9 cellular contexts compared by ENCODE assay signal in the genomic region with DNA sequence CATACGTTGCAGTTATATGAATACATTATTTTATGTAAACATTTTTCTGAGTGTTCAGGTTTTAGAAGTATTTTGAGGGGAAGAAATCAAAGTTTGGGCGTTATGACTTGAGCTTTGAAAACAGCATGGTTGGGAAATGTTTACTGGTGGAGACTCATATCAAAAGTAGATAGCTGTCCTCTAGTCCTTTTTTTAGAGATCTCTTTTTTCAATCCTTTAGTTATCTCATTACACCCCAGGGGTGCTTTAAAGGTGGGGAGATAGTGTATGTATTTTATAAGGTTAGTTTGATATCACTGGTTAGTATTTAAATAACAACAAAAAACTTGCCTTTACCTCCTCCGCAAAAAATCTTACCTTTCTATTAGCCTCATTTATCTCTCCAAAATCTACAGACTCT. TPM values are rescaled to one million over a fixed set of nuclear protein-coding genes. Genes with fewer than 3 reads are reported as not detected.
DNase-seq lines count a peak whose midpoint lies in the region; ATAC-seq, FAIRE-seq and TF ChIP-seq lines count a peak whose summit lies in the region.
"Had no signal": no experiment of that assay in that cellular context is flagged by ENCODE, and none has a peak within 500 bp of the region (broad histone marks: within the 10 kb centered on the region; RNA-seq: fewer than 3 reads in every experiment).

No MANE protein-coding gene starts in this region.

- H3K36me3 Mint-ChIP-seq in Calu3 (ENCODE audit: insufficient read depth, unreplicated experiment): peaks cover 20% of the 10 kb centered on the region

- no peak overlapping the region for H2BK15ac ChIP-seq in H1 (ENCODE audit: low read length)

- no peak overlapping the region for H4K8ac ChIP-seq in H1 (ENCODE audit: extremely low read depth, insufficient read depth, low read length)
- no peak overlapping the region for H4K8ac ChIP-seq in trophoblast cell (ENCODE audit: low read depth, low read length)

- H3K4me3 Mint-ChIP-seq in Calu3 (ENCODE audit: low read depth, unreplicated experiment): peak overlapping the region; percentile 92

- no peak for DNase-seq in Calu3
- DNase-seq in H1 (ENCODE audit: low read depth in 1 of 2, low spot score in 2 of 2): no peak
- DNase-seq in trophoblast cell: no peak
- DNase-seq in NCI-H1105 (lab: John Stamatoyannopoulos, UW): no peak
- DNase-seq in posterior cingulate gyrus: no peak
- DNase-seq in testis: no peak
- DNase-seq: thyroid gland had no signal

- H3K27me3 Mint-ChIP-seq in Calu3 (ENCODE audit: unreplicated experiment): no peaks in the 10 kb centered on the region

- H4K5ac ChIP-seq in H1 (ENCODE audit: insufficient read length, low read depth, low read length): no peak overlapping the region

- H3K4me3 ChIP-seq in OCI-LY1 (ENCODE audit: low read depth, low read length, poor library complexity, severe bottlenecking) (peak overlapping the region; percentile 84), H1 (ENCODE audit: extremely low read depth in 1 of 4, insufficient read depth in 2 of 4, low read depth in 3 of 4, low read length in 4 of 4) (peak overlapping the region; percentile 30 to 99 (median 78); a peak in 7 of 8 replicates), trophoblast cell (ENCODE audit: low read depth, low read length) (no peak overlapping the region), testis (no peak overlapping the region)

- peaks cover 49% of the 10 kb centered on the region for H3K36me3 ChIP-seq in OCI-LY1 (ENCODE audit: insufficient read depth, low read length)
- H3K36me3 ChIP-seq in H1 (ENCODE audit: control insufficient read depth in 2 of 4, insufficient read depth in 4 of 4, low read length in 3 of 4): peaks cover 0 to 22% (median 0%) of the 10 kb centered on the region in 4 experiments; a peak in 1 of 8 replicates
- H3K36me3 ChIP-seq in trophoblast cell (ENCODE audit: control insufficient read depth in 1 of 2, insufficient read depth in 2 of 2, low read length in 2 of 2): no peaks in the 10 kb centered on the region
- H3K36me3 ChIP-seq in testis (ENCODE audit: low read depth, missing control alignments): no peaks in the 10 kb centered on the region
- H3K36me3 ChIP-seq: thyroid gland had no signal

- H4K20me1 ChIP-seq in OCI-LY1 (ENCODE audit: insufficient read depth, low read length): peaks cover 7% of the 10 kb centered on the region; the same call in 1 of the 2 replicates
- peaks cover 0 to 4% of the 10 kb centered on the region in 2 experiments for H4K20me1 ChIP-seq in H1 (replicated peaks in 1 of 2; ENCODE audit: control insufficient read depth in 1 of 2, insufficient read depth in 2 of 2, low read length in 2 of 2)

- H3K79me2 ChIP-seq in OCI-LY1 (ENCODE audit: insufficient read depth, low read length) (peaks cover 70% of the 10 kb centered on the region), H1 (ENCODE audit: control insufficient read depth in 1 of 2, insufficient read depth in 2 of 2, low read length in 2 of 2) (peaks cover 33 to 72% of the 10 kb centered on the region in 2 experiments; a peak in 3 of 4 replicates), trophoblast cell (ENCODE audit: control insufficient read depth, insufficient read depth, low read length, poor library complexity) (peaks cover 8% of the 10 kb centered on the region)

- ATAC-seq in GM21447 (IDR thresholded peaks at IDR 0.05; ENCODE audit: unreplicated experiment): no peak

- peak overlapping the region; percentile 80 for H3K4me2 ChIP-seq in OCI-LY1 (ENCODE audit: low read length)
- H3K4me2 ChIP-seq in H1 (ENCODE audit: insufficient read depth in 1 of 2, low read depth in 2 of 2, low read length in 2 of 2): peak overlapping the region; percentile 73 to 78
- H3K4me2 ChIP-seq in trophoblast cell (ENCODE audit: low read length): peak overlapping the region; percentile 66

- CTCF ChIA-PET in Calu3 (lab: Charles Lee): no interaction called here
- CTCF ChIA-PET in H1 (lab: Charles Lee; ENCODE audit: partially characterized antibody): interaction anchor here (1.0 to 2.0 kb wide), 4 partner anchors 17 to 249 kb away, joined by 3 to 4 read pairs (median 4); partner anchors contain the start of gene ELAPOR2

- H2AK5ac ChIP-seq in H1 (ENCODE audit: low read depth, low read length): no peak overlapping the region
- H2AK5ac ChIP-seq in trophoblast cell (ENCODE audit: low read length): no peak overlapping the region

- H3K9me3 ChIP-seq in OCI-LY1 (ENCODE audit: low read length): no peaks in the 10 kb centered on the region
- no peaks in the 10 kb centered on the region for H3K9me3 ChIP-seq in H1 (ENCODE audit: insufficient read depth in 2 of 2, low read depth in 1 of 2, low read length in 1 of 2)
- no peaks in the 10 kb centered on the region for H3K9me3 ChIP-seq in trophoblast cell (ENCODE audit: insufficient read depth, low read depth, low read length)
- no peaks in the 10 kb centered on the region for H3K9me3 ChIP-seq in testis
- H3K9me3 ChIP-seq: thyroid gland had no signal

- no peak overlapping the region for H3K4ac ChIP-seq in H1 (replicated peaks; ENCODE audit: insufficient read length, low read depth, low read length)
- H3K4ac ChIP-seq in trophoblast cell (ENCODE audit: low read depth, low read length): no peak overlapping the region

- TF ChIP-seq POLR2A in H1 (IDR thresholded peaks at IDR 0.05; ENCODE audit: control extremely low read depth in 1 of 2, low read depth in 2 of 2, low read length in 2 of 2) (no peak), testis (IDR thresholded peaks at IDR 0.05) (no peak)

- H3K27me3 ChIP-seq in OCI-LY1 (ENCODE audit: insufficient read depth, low read length) (no peaks in the 10 kb centered on the region), H1 (replicated peaks in 1 of 4; ENCODE audit: control insufficient read depth in 3 of 4, extremely low read depth in 1 of 4, insufficient read depth in 3 of 4, low read length in 3 of 4) (no peaks in the 10 kb centered on the region), trophoblast cell (ENCODE audit: insufficient read depth, low read length) (no peaks in the 10 kb centered on the region), testis (no peaks in the 10 kb centered on the region)
- H3K27me3 ChIP-seq: thyroid gland had no signal

- H3K18ac ChIP-seq in H1 (ENCODE audit: extremely low read depth, low read length) (no peak overlapping the region), trophoblast cell (ENCODE audit: low read length) (no peak overlapping the region)

- peak overlapping the region; percentile 18 for H3K27ac ChIP-seq in OCI-LY1 (ENCODE audit: low read depth, low read length, poor library complexity, severe bottlenecking)
- H3K27ac ChIP-seq in H1 (ENCODE audit: low read depth, low read length): no peak overlapping the region
- no peak overlapping the region for H3K27ac ChIP-seq in trophoblast cell (ENCODE audit: low read depth, low read length)
- no peak overlapping the region for H3K27ac ChIP-seq in testis

- H2AFZ ChIP-seq in OCI-LY1 (ENCODE audit: low read length) (no peak overlapping the region), H1 (ENCODE audit: low read length) (no peak overlapping the region), trophoblast cell (ENCODE audit: insufficient read depth, low read length, poor library complexity) (no peak overlapping the region)

- no peak overlapping the region for H3K56ac ChIP-seq in H1 (replicated peaks; ENCODE audit: insufficient read length, low read depth, low read length)

- peak overlapping the region; percentile 60 for H3K27ac Mint-ChIP-seq in Calu3 (ENCODE audit: unreplicated experiment)

- H3K4me1 ChIP-seq in OCI-LY1 (ENCODE audit: insufficient read depth, low read length, severe bottlenecking): peaks cover 72% of the 10 kb centered on the region
- H3K4me1 ChIP-seq in H1 (replicated peaks in 1 of 4; ENCODE audit: control insufficient read depth in 3 of 4, insufficient read depth in 4 of 4, low read length in 3 of 4): peaks cover 0 to 3% (median 0%) of the 10 kb centered on the region in 4 experiments; a peak in 2 of 7 replicates
- no peaks in the 10 kb centered on the region for H3K4me1 ChIP-seq in trophoblast cell (ENCODE audit: control insufficient read depth in 1 of 2, insufficient read depth in 2 of 2, low read length in 2 of 2)
- H3K4me1 ChIP-seq in testis: peaks cover 17% of the 10 kb centered on the region

- 0 out of 2 replicates have a peak, but pooled peaks cover 2% of the 10 kb centered on the region for H3K23me2 ChIP-seq in H1 (ENCODE audit: low read depth, low read length)

- H2BK20ac ChIP-seq in H1 (ENCODE audit: low read length): no peak overlapping the region

- intact Hi-C loops in Calu3 (cut with micrococcal nuclease; ENCODE audit: unreplicated experiment) (loop anchor here (5.0 to 10.0 kb wide), 2 partner anchors 83 to 310 kb away; no protein-coding TSS in a partner anchor), posterior cingulate gyrus (cut with DNase I) (loop anchor here (5.0 to 10.0 kb wide), 2 partner anchors 63 to 190 kb away; partner anchors contain the start of genes CROT and TMEM243), testis (cut with DNase I; ENCODE audit: low total_unique reads) (no loop called here)

- H3K4me1 Mint-ChIP-seq in Calu3 (ENCODE audit: low read depth, unreplicated experiment): no peaks in the 10 kb centered on the region

- no peak overlapping the region for H4K91ac ChIP-seq in H1 (replicated peaks; ENCODE audit: insufficient read length, low read length)
- H4K91ac ChIP-seq in trophoblast cell (ENCODE audit: low read depth, low read length): no peak overlapping the region

- 57 to 100% methylated on average over 1 to 3 of the region's 3 CpGs for WGBS in H1 (ENCODE audit: extremely low coverage in 1 of 2, insufficient coverage in 1 of 2, insufficient read length in 1 of 2, insufficient replicate concordance in 2 of 2, low coverage in 1 of 2, low lambda C conversion rate in 2 of 2, missing lambda C conversion rate in 1 of 2), 2 experiments
- 100% methylated on average over 1 of the region's 3 CpGs for WGBS in trophoblast cell (ENCODE audit: extremely low coverage, insufficient coverage, insufficient read length)
- 33% methylated on average over 3 of the region's 3 CpGs for WGBS in testis, 2 donors

- H3K9me2 ChIP-seq in OCI-LY1 (ENCODE audit: low read depth, low read length): no peaks in the 10 kb centered on the region

- BruUV-seq in Calu3 (replicated peaks; lab: Mats Ljungman, UMichigan): no TSS peak

- no peak for TF ChIP-seq EP300 in H1 (IDR thresholded peaks at IDR 0.05; ENCODE audit: borderline replicate concordance in 1 of 2, low read depth in 2 of 2, low read length in 2 of 2)

- H3K9me3 Mint-ChIP-seq in Calu3 (ENCODE audit: low read depth, unreplicated experiment): no peaks in the 10 kb centered on the region

- no peak overlapping the region for H4K12ac ChIP-seq in trophoblast cell (ENCODE audit: low read depth, low read length)

- no peak for FAIRE-seq in H1 (lab: Jason Lieb, UNC)

- H2BK120ac ChIP-seq in H1 (replicated peaks; ENCODE audit: low read depth, low read length) (no peak overlapping the region), trophoblast cell (ENCODE audit: insufficient read depth, low read length, poor library complexity) (no peak overlapping the region)

- no peak overlapping the region for H3K14ac ChIP-seq in H1 (ENCODE audit: insufficient read length)
- no peak overlapping the region for H3K14ac ChIP-seq in trophoblast cell (ENCODE audit: low read length)

- peak overlapping the region; percentile 82 for H3K9ac ChIP-seq in OCI-LY1 (ENCODE audit: low read length)
- H3K9ac ChIP-seq in H1 (replicated peaks in 1 of 4; ENCODE audit: extremely low read depth in 1 of 4, low read depth in 3 of 4, low read length in 3 of 4): no peak overlapping the region; a peak in 1 of 7 replicates
- H3K9ac ChIP-seq in trophoblast cell (ENCODE audit: low read length): no peak overlapping the region

- POLR2A ChIA-PET in H1 (lab: Charles Lee; ENCODE audit: partially characterized antibody): interaction anchor here (1.5 to 4.3 kb wide), 5 partner anchors 11 to 116 kb away, joined by 3 to 40 read pairs (median 6); partner anchors contain the start of genes ELAPOR2 and TMEM243

- TF ChIP-seq CTCF in Calu3 (IDR thresholded peaks at IDR 0.05; ENCODE audit: unreplicated experiment) (no peak), OCI-LY1 (IDR thresholded peaks at IDR 0.05; ENCODE audit: low read length) (no peak), H1 (IDR thresholded peaks at IDR 0.05; ENCODE audit: control extremely low read depth in 1 of 3, insufficient read depth in 1 of 3, low read depth in 1 of 3, low read length in 3 of 3) (no peak), testis (IDR thresholded peaks at IDR 0.05) (no peak)

- H3K23ac ChIP-seq in H1 (ENCODE audit: insufficient read length) (no peak overlapping the region), trophoblast cell (ENCODE audit: low read length) (no peak overlapping the region)

- H2BK5ac ChIP-seq in H1 (ENCODE audit: low read depth, low read length): no peak overlapping the region
- H2BK5ac ChIP-seq in trophoblast cell (ENCODE audit: low read depth, low read length, poor library complexity): no peak overlapping the region

- TF ChIP-seq RAD21 in H1 (IDR thresholded peaks at IDR 0.05 in 1 of 2, conservative IDR thresholded peaks at IDR 0.05 in 1 of 2; ENCODE audit: low read depth in 2 of 2, low read length in 2 of 2): no peak

- H3F3A ChIP-seq in OCI-LY1 (ENCODE audit: insufficient read depth, low read length): 0 out of 2 replicates have a peak, but pooled peaks cover 3% of the 10 kb centered on the region

- no peak overlapping the region for H2BK12ac ChIP-seq in H1 (ENCODE audit: low read depth, low read length)
- no peak overlapping the region for H2BK12ac ChIP-seq in trophoblast cell (ENCODE audit: low read length)

- H3K79me1 ChIP-seq in H1 (ENCODE audit: low read depth, low read length) (no peaks in the 10 kb centered on the region), trophoblast cell (ENCODE audit: low read length) (peaks cover 12% of the 10 kb centered on the region)

RNA-seq across cellular contexts. Expression of gene DMTF1, which starts 2.3 kb away (rescaled TPM):
- total RNA-seq in Calu3 (2022) (58.3 and 64.0 TPM in 2 replicates), testis (100 to 1,000 TPM; 148 to 196 TPM)
- 76.9 and 86.0 TPM in 2 replicates for total RNA-seq in H1 (2021; fragmentation: NEBNext Ultra II Directional; extraction: Animal tissue kit (Norgen Biotek cat#: 25700))
- polyA plus RNA-seq in H1 (2011; rRNA removed) (70.7 and 115 TPM in 2 replicates), testis (ENCODE audit: insufficient read depth, low read depth, low replicate concordance) (118 TPM)
- 99.6 TPM for polyA plus RNA-seq in H1 (2011; cell fraction: cytosol; rRNA removed)
- polyA plus RNA-seq in H1 (2011; cell fraction: nucleus; rRNA removed): 185 TPM
- polyA plus RNA-seq in H1 (2012, experiment 1 of 2): 65.1 to 94.7 TPM (median 73.4 TPM) in 4 replicates
- polyA plus RNA-seq in H1 (2012, experiment 2 of 2): 2.3 TPM
- 91.8 TPM for polyA plus RNA-seq in H1 (2013, experiment 1 of 2)
- polyA plus RNA-seq in H1 (2013, experiment 2 of 2): 76.8 TPM
- 181 and 185 TPM in 2 replicates for polyA minus RNA-seq in H1 (2011; rRNA and poly(A)+ RNA removed)
- 67.2 TPM for polyA minus RNA-seq in H1 (2011; cell fraction: cytosol; rRNA and poly(A)+ RNA removed)
- 523 TPM for polyA minus RNA-seq in H1 (2011; cell fraction: nucleus; rRNA and poly(A)+ RNA removed)
- 57.9 and 66.0 TPM in 2 replicates for polyA plus RNA-seq in trophoblast cell (2013)

Comparison
In these comparisons a context has a peak if more than half of its experiments do, and no peak if none do; other contexts are left out.
1. H3K4me3 ChIP-seq: peak in OCI-LY1 (single experiment) and H1 (4 of 4); none in trophoblast cell (single experiment) and testis (0 of 2).
2. Peak in every context shown above with its lines, with median percentiles within 50 percentile points of each other: H3K4me2 ChIP-seq.